8 cellular contexts compared by ENCODE assay signal in the genomic region with DNA sequence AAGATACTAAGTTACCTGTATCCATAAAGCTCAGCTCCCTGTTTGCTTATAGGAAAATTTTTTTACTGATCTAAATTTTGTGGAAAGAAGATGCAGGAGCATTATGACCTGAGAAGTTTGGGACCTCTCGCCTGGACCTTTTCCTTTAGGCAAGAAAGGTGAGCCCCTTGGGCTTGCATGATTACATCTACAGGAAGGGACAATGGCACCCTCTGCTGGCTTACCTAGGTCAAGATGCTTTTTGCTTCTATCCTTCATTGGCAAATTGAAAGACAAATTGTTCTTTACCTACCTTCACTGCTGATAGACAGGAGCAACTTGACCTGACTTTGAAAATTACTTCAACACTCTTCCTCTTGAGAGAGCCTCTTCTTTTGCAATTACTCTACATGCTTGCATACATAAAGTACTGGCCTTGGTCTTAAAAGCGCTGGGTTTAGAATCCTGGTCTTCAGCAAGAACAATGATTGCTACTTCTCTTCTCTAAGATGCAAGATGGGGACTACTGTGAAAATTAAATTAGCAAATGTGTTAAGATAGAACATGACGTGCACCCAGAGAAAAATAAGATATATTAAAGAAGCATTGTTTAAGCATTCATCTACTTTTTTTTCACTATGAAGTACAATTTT.
A peak's percentile ranks its signal among the peaks of the same experiment; 100 is the strongest.
DNase-seq lines count a peak whose midpoint lies in the region; ATAC-seq and TF ChIP-seq lines count a peak whose summit lies in the region.

No MANE protein-coding gene starts in this region.

- ATAC-seq in DND-41 (ENCODE audit: insufficient read depth, low read depth) (peak; percentile 50; the same call in 1 of the 3 replicates), HG03378 (IDR thresholded peaks at IDR 0.05; ENCODE audit: unreplicated experiment) (no peak), HG02623 (IDR thresholded peaks at IDR 0.05; ENCODE audit: unreplicated experiment) (no peak)

- DNase-seq in DND-41 (peak; percentile 24), GM23248 (peak; percentile 58), NCI-H82 (lab: John Stamatoyannopoulos, UW) (peak; percentile 60), endodermal cell (peak; percentile 90), osteoblast (ENCODE audit: insufficient read length, low spot score, missing footprints) (no peak), T-helper 1 cell (no peak)

- H3K9me3 Mint-ChIP-seq in endodermal cell = no peaks in the 10 kb centered on the region

- H3K4me1 ChIP-seq in DND-41 (ENCODE audit: insufficient read depth, low read length) (no peaks in the 10 kb centered on the region), GM23248 (ENCODE audit: insufficient read depth) (peaks cover 7% of the 10 kb centered on the region), endodermal cell (ENCODE audit: control insufficient read depth, insufficient read depth, low read length) (no peaks in the 10 kb centered on the region), osteoblast (ENCODE audit: insufficient read depth, low read length) (peaks cover 6% of the 10 kb centered on the region)

- H3K9ac ChIP-seq in DND-41 (ENCODE audit: low read depth, low read length) (no peak overlapping the region), GM23248 (no peak overlapping the region), endodermal cell (ENCODE audit: extremely low read depth, low read length, poor library complexity, severe bottlenecking) (no peak overlapping the region)

- H3K4me3 ChIP-seq in DND-41 (ENCODE audit: low read depth in 1 of 2, low read length in 2 of 2) (no peak overlapping the region), GM23248 (no peak overlapping the region), endodermal cell (ENCODE audit: low read length) (no peak overlapping the region), osteoblast (ENCODE audit: insufficient read depth, low read length) (no peak overlapping the region)

- H3K9me2 ChIP-seq in GM23248 (ENCODE audit: insufficient read depth) = no peaks in the 10 kb centered on the region

- H3K27me3 ChIP-seq in DND-41 (ENCODE audit: insufficient read depth, low read length, poor library complexity) (no peaks in the 10 kb centered on the region), GM23248 (replicated peaks; ENCODE audit: insufficient read depth) (no peaks in the 10 kb centered on the region), endodermal cell (ENCODE audit: control insufficient read depth, insufficient read depth, low read length, poor library complexity, severe bottlenecking) (no peaks in the 10 kb centered on the region), osteoblast (ENCODE audit: insufficient read depth, low read length) (no peaks in the 10 kb centered on the region)

- H3K36me3 ChIP-seq in DND-41 (ENCODE audit: insufficient read depth, low read length) (no peaks in the 10 kb centered on the region), GM23248 (ENCODE audit: low read depth) (no peaks in the 10 kb centered on the region), endodermal cell (ENCODE audit: control insufficient read depth, insufficient read depth, low read length) (no peaks in the 10 kb centered on the region), osteoblast (ENCODE audit: insufficient read depth, low read length) (no peaks in the 10 kb centered on the region)

- no peaks in the 10 kb centered on the region for H3K9me3 ChIP-seq in DND-41 (ENCODE audit: insufficient read depth, low read length, severe bottlenecking)
- H3K9me3 ChIP-seq in GM23248 (ENCODE audit: low read depth) = no peaks in the 10 kb centered on the region
- no peaks in the 10 kb centered on the region for H3K9me3 ChIP-seq in endodermal cell (ENCODE audit: control insufficient read depth, low read length)
- no peaks in the 10 kb centered on the region for H3K9me3 ChIP-seq in osteoblast (ENCODE audit: low read depth, low read length)

- H3K27me3 Mint-ChIP-seq in endodermal cell (ENCODE audit: insufficient read depth) = no peaks in the 10 kb centered on the region

- WGBS in GM23248 (ENCODE audit: low coverage in 1 of 2, low lambda C conversion rate in 2 of 2, missing lambda C conversion rate in 2 of 2), 2 experiments = 46 to 49% methylated on average over 3 of the region's 3 CpGs
- WGBS in endodermal cell (ENCODE audit: insufficient coverage in 1 of 2, insufficient read length in 1 of 2), 2 experiments = 40 to 60% methylated on average over 1 to 3 of the region's 3 CpGs

- no peak overlapping the region for H2AFZ ChIP-seq in DND-41 (ENCODE audit: low read depth, low read length)
- no peak overlapping the region for H2AFZ ChIP-seq in GM23248
- no peak overlapping the region for H2AFZ ChIP-seq in osteoblast (ENCODE audit: low read length)

- H4K20me1 ChIP-seq in DND-41 (ENCODE audit: insufficient read depth, low read length) = no peaks in the 10 kb centered on the region
- no peaks in the 10 kb centered on the region for H4K20me1 ChIP-seq in GM23248 (ENCODE audit: insufficient read depth)
- H4K20me1 ChIP-seq in osteoblast (ENCODE audit: insufficient read depth, low read length) = no peaks in the 10 kb centered on the region

- H3K36me3 Mint-ChIP-seq in endodermal cell (ENCODE audit: low read depth) = no peaks in the 10 kb centered on the region

- H3K79me2 ChIP-seq in DND-41 (ENCODE audit: insufficient read depth, low read length) = no peaks in the 10 kb centered on the region
- H3K79me2 ChIP-seq in GM23248 (ENCODE audit: insufficient read depth) = no peaks in the 10 kb centered on the region
- H3K79me2 ChIP-seq in osteoblast (ENCODE audit: insufficient read depth, low read length) = no peaks in the 10 kb centered on the region

- H3K4me3 Mint-ChIP-seq in endodermal cell = no peak overlapping the region

- no peaks in the 10 kb centered on the region for H3K4me1 Mint-ChIP-seq in endodermal cell

- TF ChIP-seq CTCF in DND-41 (IDR thresholded peaks at IDR 0.05; ENCODE audit: borderline replicate concordance, extremely low read depth, low read length, poor library complexity, severe bottlenecking) (peak; percentile 77), endodermal cell (conservative IDR thresholded peaks at IDR 0.05) (peak; percentile 93), osteoblast (IDR thresholded peaks at IDR 0.05; ENCODE audit: extremely low read depth, low read depth, low read length) (peak; percentile 76)

- no peak overlapping the region for H3K4me2 ChIP-seq in DND-41 (ENCODE audit: insufficient read depth, low read length)
- no peak overlapping the region for H3K4me2 ChIP-seq in GM23248 (ENCODE audit: unreplicated experiment)
- H3K4me2 ChIP-seq in osteoblast (ENCODE audit: insufficient read depth, low read length) = no peak overlapping the region

- H3K27ac ChIP-seq in DND-41 (ENCODE audit: low read length) (no peak overlapping the region), GM23248 (no peak overlapping the region), endodermal cell (ENCODE audit: low read depth, low read length) (no peak overlapping the region), osteoblast (ENCODE audit: low read depth, low read length) (no peak overlapping the region)

- in situ Hi-C loops in GM23248 (cut with MboI) = loop anchor here (25.0 kb wide), 1 partner anchor 576 kb away; no protein-coding TSS in a partner anchor

- H3K27ac Mint-ChIP-seq in endodermal cell = no peak overlapping the region

- H3F3A ChIP-seq in GM23248 (ENCODE audit: insufficient read depth) = peaks cover 12% of the 10 kb centered on the region

Comparison
In these comparisons a context has a peak if more than half of its experiments do, and no peak if none do; other contexts are left out.
1. DNase-seq: peak in DND-41 (single experiment), GM23248 (single experiment), NCI-H82 (single experiment) and endodermal cell (single experiment); none in osteoblast (single experiment) and T-helper 1 cell (0 of 5).
2. Peak in every context shown above with its lines, with median percentiles within 50 percentile points of each other: CTCF ChIP-seq.